Comparison of ENCODE assay signal across 10 cellular contexts in genomic region chr12:62919827-62920226, GRCh38. TPM values are rescaled to one million over a fixed set of nuclear protein-coding genes. Genes with fewer than 3 reads are reported as not detected.
DNase-seq lines count a peak whose midpoint lies in the region; ATAC-seq and TF ChIP-seq lines count a peak whose summit lies in the region.
"Had no signal": no experiment of that assay in that cellular context is flagged by ENCODE, and none has a peak within 500 bp of the region (broad histone marks: within the 10 kb centered on the region; RNA-seq: fewer than 3 reads in every experiment).

No MANE protein-coding gene starts in this region.

- no peak overlapping the region for H3K4me3 ChIP-seq in body of pancreas

- intact Hi-C loops in body of pancreas (cut with DNase I) = no loop called here

- DNase-seq in DMS153 treated with DMSO at 0.1 percent for 48 hours (lab: John Stamatoyannopoulos, UW; ENCODE audit: unreplicated experiment) (peak; percentile 94), NCI-H2081 (lab: John Stamatoyannopoulos, UW) (peak; percentile 71 to 90), body of pancreas (peak in 3 of 4 donors; percentile 22 to 45 (median 42)), mucosa of gallbladder (ENCODE audit: low spot score) (peak; percentile 57), ecto neural progenitor cell (ENCODE audit: low spot score) (no peak), T-helper 9 cell (no peak)
- DNase-seq: activated gamma-delta T cell had no signal

- peaks cover 10% of the 10 kb centered on the region for H3K4me1 ChIP-seq in body of pancreas

- H3K36me3 ChIP-seq in body of pancreas (replicated peaks in 1 of 2; ENCODE audit: insufficient read depth in 1 of 2, low read depth in 2 of 2) = no peaks in the 10 kb centered on the region

- ATAC-seq in body of pancreas (peak; percentile 33), GM21515 (IDR thresholded peaks at IDR 0.05; ENCODE audit: unreplicated experiment) (no peak), GM19324 (IDR thresholded peaks at IDR 0.05; ENCODE audit: low FRiP score, unreplicated experiment) (no peak)
- ATAC-seq: Panc1 had no signal

- no peaks in the 10 kb centered on the region for H3K27me3 ChIP-seq in body of pancreas

- no peak overlapping the region for H3K27ac ChIP-seq in body of pancreas

- no peaks in the 10 kb centered on the region for H3K9me3 ChIP-seq in body of pancreas

- no peak for TF ChIP-seq POLR2A in body of pancreas (IDR thresholded peaks at IDR 0.05)

- WGBS in body of pancreas, 2 donors = 46 to 50% methylated on average over 2 of the region's 2 CpGs

- TF ChIP-seq CTCF in body of pancreas (IDR thresholded peaks at IDR 0.05) = no peak

RNA-seq across cellular contexts. Expression of gene PPM1H, which starts 15.1 kb away (rescaled TPM):
- total RNA-seq in body of pancreas (1 to 10 TPM; 4.9 to 6.3 TPM), mucosa of gallbladder (73.4 TPM)

Comparison
In these comparisons a context has a peak if more than half of its experiments do, and no peak if none do; other contexts are left out.
1. DNase-seq: peak in DMS153 treated with DMSO at 0.1 percent for 48 hours (single experiment), NCI-H2081 (2 of 2), body of pancreas (3 of 4) and mucosa of gallbladder (single experiment); none in ecto neural progenitor cell (single experiment) and T-helper 9 cell (single experiment).
2. RNA of gene PPM1H, which starts 15.1 kb away (total RNA-seq): 73.4 TPM in mucosa of gallbladder (single experiment); 4.9 to 6.3 TPM in body of pancreas; every median in the first group is over 10 times any median in the second.